In genomic region chr7:92425311-92425947, GRCh38 we compare ENCODE assay signal across 11 cellular contexts. TPM values are rescaled to one million over a fixed set of nuclear protein-coding genes. Genes with fewer than 3 reads are reported as not detected.
A peak's percentile ranks its signal among the peaks of the same experiment; 100 is the strongest.
DNase-seq lines count a peak whose midpoint lies in the region; ATAC-seq and TF ChIP-seq lines count a peak whose summit lies in the region.
"Had no signal": no experiment of that assay in that cellular context is flagged by ENCODE, and none has a peak within 500 bp of the region (broad histone marks: within the 10 kb centered on the region; RNA-seq: fewer than 3 reads in every experiment).

No MANE protein-coding gene starts in this region.

- intact Hi-C loops in upper lobe of right lung (cut with DNase I): no loop called here

- H3K27ac ChIP-seq in SK-N-SH (ENCODE audit: low read depth in 2 of 2, low read length in 1 of 2) (no peak overlapping the region), osteoblast (ENCODE audit: low read depth, low read length) (no peak overlapping the region), upper lobe of right lung (no peak overlapping the region)

- peak overlapping the region; percentile 81 for H3K4me3 Mint-ChIP-seq in activated naive CD8-positive, alpha-beta T cell treated with anti-CD3 and anti-CD28 coated beads for 36 hours

- H3K36me3 ChIP-seq in SK-N-SH (replicated peaks in 1 of 2; ENCODE audit: control insufficient read depth in 1 of 2, insufficient read depth in 2 of 2, low read length in 1 of 2) (no peaks in the 10 kb centered on the region), osteoblast (ENCODE audit: insufficient read depth, low read length) (no peaks in the 10 kb centered on the region), upper lobe of right lung (no peaks in the 10 kb centered on the region)

- H2AFZ ChIP-seq in SK-N-SH (ENCODE audit: low read depth) (0 out of 2 replicates have a peak overlapping the region, but pooled peaks have one; percentile 88), osteoblast (ENCODE audit: low read length) (peak overlapping the region; percentile 36)

- no peak overlapping the region for H3K27ac Mint-ChIP-seq in activated naive CD8-positive, alpha-beta T cell treated with anti-CD3 and anti-CD28 coated beads for 36 hours
- H3K27ac Mint-ChIP-seq: IgD-negative memory B cell had no signal

- no peaks in the 10 kb centered on the region for H3K36me3 Mint-ChIP-seq in activated naive CD8-positive, alpha-beta T cell treated with anti-CD3 and anti-CD28 coated beads for 36 hours
- H3K36me3 Mint-ChIP-seq: IgD-negative memory B cell; natural killer cell treated with Interleukin-12 subunit alpha and Interleukin-12 subunit beta and Interleukin-15 and Interleukin-18, amount 100 ng/mL, for 72 hours had no signal

- TF ChIP-seq EP300 in SK-N-SH (IDR thresholded peaks at IDR 0.05; ENCODE audit: borderline replicate concordance in 1 of 2, low read depth in 1 of 2, low read length in 1 of 2): no peak

- H3K9me2 ChIP-seq in SK-N-SH: no peaks in the 10 kb centered on the region

- H3K27me3 Mint-ChIP-seq in activated naive CD8-positive, alpha-beta T cell treated with anti-CD3 and anti-CD28 coated beads for 36 hours: peaks cover 37% of the 10 kb centered on the region

- H3K9me3 ChIP-seq in SK-N-SH: no peaks in the 10 kb centered on the region
- H3K9me3 ChIP-seq in osteoblast (ENCODE audit: low read depth, low read length): no peaks in the 10 kb centered on the region
- no peaks in the 10 kb centered on the region for H3K9me3 ChIP-seq in upper lobe of right lung

- H3K27me3 ChIP-seq in SK-N-SH (ENCODE audit: insufficient read depth) (no peaks in the 10 kb centered on the region), osteoblast (ENCODE audit: insufficient read depth, low read length) (no peaks in the 10 kb centered on the region), upper lobe of right lung (peaks cover 13% of the 10 kb centered on the region)

- peaks cover 13% of the 10 kb centered on the region for H3K4me1 Mint-ChIP-seq in activated naive CD8-positive, alpha-beta T cell treated with anti-CD3 and anti-CD28 coated beads for 36 hours

- CTCF ChIA-PET in SK-N-SH (lab: Yijun Ruan, JAX): interaction anchor here (0.6 to 6.7 kb wide), 13 partner anchors 9 to 629 kb away, joined by 3 to 108 read pairs (median 6); partner anchors contain the start of genes GATAD1 and LRRD1

- POLR2A ChIA-PET in SK-N-SH (lab: Yijun Ruan, JAX): no interaction called here

- H3K9ac ChIP-seq in SK-N-SH: no peak overlapping the region

- TF ChIP-seq CTCF in SK-N-SH (IDR thresholded peaks at IDR 0.05): no peak
- TF ChIP-seq CTCF in osteoblast (IDR thresholded peaks at IDR 0.05; ENCODE audit: extremely low read depth, low read depth, low read length): no peak
- TF ChIP-seq CTCF in upper lobe of right lung (IDR thresholded peaks at IDR 0.05): no peak

- DNase-seq in SK-N-SH: no peak
- DNase-seq in NCI-H146 treated with DMSO at 0.1 percent for 48 hours (lab: John Stamatoyannopoulos, UW; ENCODE audit: unreplicated experiment): peak; percentile 11
- peak; percentile 5 for DNase-seq in activated naive CD8-positive, alpha-beta T cell treated with anti-CD3 and anti-CD28 coated beads for 36 hours
- no peak for DNase-seq in osteoblast (ENCODE audit: insufficient read length, low spot score, missing footprints)
- DNase-seq in upper lobe of right lung: no peak
- DNase-seq in stimulated activated CD4-positive, alpha-beta T cell treated with anti-CD3 and anti-CD28 coated beads, Interleukin-4, amount 100 ng/mL, for 24 hours: no peak
- DNase-seq in activated gamma-delta T cell treated with Interleukin-2 at 50 U/mL for 16 hours: no peak

- H4K20me1 ChIP-seq in SK-N-SH (ENCODE audit: insufficient read depth): no peaks in the 10 kb centered on the region
- H4K20me1 ChIP-seq in osteoblast (ENCODE audit: insufficient read depth, low read length): no peaks in the 10 kb centered on the region

- TF ChIP-seq RAD21 in SK-N-SH (IDR thresholded peaks at IDR 0.05; ENCODE audit: low read length): no peak

- ATAC-seq in SK-N-SH treated with all-trans-retinoic acid at 6 μM for 48 hours (no peak), upper lobe of right lung (no peak)

- H3K4me2 ChIP-seq in SK-N-SH (no peak overlapping the region), osteoblast (ENCODE audit: insufficient read depth, low read length) (peak overlapping the region; percentile 58)

- H3K4me1 ChIP-seq in SK-N-SH (ENCODE audit: control insufficient read depth in 1 of 2, insufficient read depth in 2 of 2, low read depth in 1 of 2, low read length in 1 of 2) (peaks cover 0 to 3% of the 10 kb centered on the region in 2 experiments; a peak in 1 of 4 replicates), osteoblast (ENCODE audit: insufficient read depth, low read length) (no peaks in the 10 kb centered on the region), upper lobe of right lung (peaks cover 6% of the 10 kb centered on the region)

- no peaks in the 10 kb centered on the region for H3K9me3 Mint-ChIP-seq in activated naive CD8-positive, alpha-beta T cell treated with anti-CD3 and anti-CD28 coated beads for 36 hours
- H3K9me3 Mint-ChIP-seq: natural killer cell treated with Interleukin-12 subunit alpha and Interleukin-12 subunit beta and Interleukin-15 and Interleukin-18, amount 100 ng/mL, for 72 hours had no signal

- no peak overlapping the region for H3K4me3 ChIP-seq in SK-N-SH (ENCODE audit: low read depth in 2 of 2, low read length in 1 of 2)
- H3K4me3 ChIP-seq in osteoblast (ENCODE audit: insufficient read depth, low read length): peak overlapping the region; percentile 2
- H3K4me3 ChIP-seq in upper lobe of right lung: no peak overlapping the region

- 63% methylated on average over 20 of the region's 20 CpGs for WGBS in SK-N-SH (ENCODE audit: low lambda C conversion rate)

- peaks cover 3% of the 10 kb centered on the region for H3F3A ChIP-seq in SK-N-SH (replicated peaks; ENCODE audit: insufficient read depth)

- H3K79me2 ChIP-seq in SK-N-SH (ENCODE audit: insufficient read depth): no peaks in the 10 kb centered on the region
- H3K79me2 ChIP-seq in osteoblast (ENCODE audit: insufficient read depth, low read length): no peaks in the 10 kb centered on the region

TF ChIP-seq in SK-N-SH, 30 proteins besides CTCF, POLR2A, EP300 and RAD21:
- TF ChIP-seq EZH2phosphoT487 (IDR thresholded peaks at IDR 0.05; ENCODE audit: borderline replicate concordance, low read depth) (no peak), TAF1 (IDR thresholded peaks at IDR 0.05; ENCODE audit: borderline replicate concordance, low read depth, low read length) (no peak), ZBTB33 (IDR thresholded peaks at IDR 0.05; ENCODE audit: borderline replicate concordance, low read depth) (no peak)

TF ChIP-seq in SK-N-SH treated with all-trans-retinoic acid at 6 μM for 48 hours, 23 proteins besides CTCF, POLR2A, EP300 and RAD21:
- TF ChIP-seq ZNF565 (CRISPR knock-in tag; conservative IDR thresholded peaks at IDR 0.05; ENCODE audit: low read depth): no peak
- no peak for TF ChIP-seq TCF4 (CRISPR knock-in tag; IDR thresholded peaks at IDR 0.05; ENCODE audit: borderline replicate concordance)
- TF ChIP-seq CREB5 (CRISPR knock-in tag; IDR thresholded peaks at IDR 0.05; ENCODE audit: low read depth): no peak
- no peak for TF ChIP-seq ZNF8 (CRISPR knock-in tag; IDR thresholded peaks at IDR 0.05)
- no peak for TF ChIP-seq GLIS3 (CRISPR knock-in tag; IDR thresholded peaks at IDR 0.05)
- TF ChIP-seq ARNTL (CRISPR knock-in tag; IDR thresholded peaks at IDR 0.05; ENCODE audit: borderline replicate concordance, low read depth): no peak
- TF ChIP-seq ESRRG (CRISPR knock-in tag; IDR thresholded peaks at IDR 0.05): no peak

RNA-seq across cellular contexts. Expression of gene GATAD1, which starts 21.9 kb away (rescaled TPM):
- 30.6 and 47.9 TPM in 2 replicates for polyA plus RNA-seq in SK-N-SH (2012; rRNA removed)
- polyA plus RNA-seq in SK-N-SH (2012; cell fraction: cytosol; rRNA removed): 37.9 and 39.7 TPM in 2 replicates
- 48.7 and 85.3 TPM in 2 replicates for polyA plus RNA-seq in SK-N-SH (2012; cell fraction: nucleus; rRNA removed)
- total RNA-seq in activated naive CD8-positive, alpha-beta T cell treated with anti-CD3 and anti-CD28 coated beads for 36 hours: 10 to 100 TPM; 14.9 to 15.1 TPM
- total RNA-seq in osteoblast (42.7 and 51.3 TPM in 2 replicates), upper lobe of right lung (35.8 TPM)

RNA-seq across cellular contexts. Expression of gene ERVW-1, which starts 52.3 kb away (rescaled TPM):
- polyA plus RNA-seq in SK-N-SH (2012; rRNA removed): not detected in 2 replicates
- polyA plus RNA-seq in SK-N-SH (2012; cell fraction: cytosol; rRNA removed): not detected in 2 replicates
- polyA plus RNA-seq in SK-N-SH (2012; cell fraction: nucleus; rRNA removed): 0.12 TPM in 1 of 2 replicates, not detected in the other
- total RNA-seq in activated naive CD8-positive, alpha-beta T cell treated with anti-CD3 and anti-CD28 coated beads for 36 hours: not detected
- total RNA-seq in osteoblast (not detected in 2 replicates), upper lobe of right lung (not detected)
- total RNA-seq: A673; natural killer cell treated with Interleukin-12 subunit alpha and Interleukin-12 subunit beta and Interleukin-15 and Interleukin-18, amount 100 ng/mL, for 72 hours had no signal

Comparison
In these comparisons a context has a peak if more than half of its experiments do, and no peak if none do; other contexts are left out.
1. DNase-seq: peak in NCI-H146 treated with DMSO at 0.1 percent for 48 hours (single experiment) and activated naive CD8-positive, alpha-beta T cell treated with anti-CD3 and anti-CD28 coated beads for 36 hours (single experiment); none in SK-N-SH (single experiment), osteoblast (single experiment), upper lobe of right lung (single experiment), stimulated activated CD4-positive, alpha-beta T cell treated with anti-CD3 and anti-CD28 coated beads, Interleukin-4, amount 100 ng/mL, for 24 hours (single experiment) and activated gamma-delta T cell treated with Interleukin-2 at 50 U/mL for 16 hours (single experiment).